Comparison of ENCODE assay signal across 1 cellular context in genomic region chr1:115191691-115192090, GRCh38.
TF ChIP-seq lines count a peak whose summit lies in the region.

No MANE protein-coding gene starts in this region.

TF ChIP-seq in IMR-90, 13 proteins besides CTCF, POLR2A, EP300 and RAD21 (continued from another document):
- TF ChIP-seq USF2 (IDR thresholded peaks at IDR 0.05; ENCODE audit: low read depth, low read length) (no peak), CHD1 (IDR thresholded peaks at IDR 0.05; ENCODE audit: low read depth, low read length) (no peak), BHLHE40 (IDR thresholded peaks at IDR 0.05; ENCODE audit: low read depth, low read length) (no peak)
TF ChIP-seq in IMR-90: peak in this region for 0.
